15 cellular contexts compared by ENCODE assay signal in the genomic region with DNA sequence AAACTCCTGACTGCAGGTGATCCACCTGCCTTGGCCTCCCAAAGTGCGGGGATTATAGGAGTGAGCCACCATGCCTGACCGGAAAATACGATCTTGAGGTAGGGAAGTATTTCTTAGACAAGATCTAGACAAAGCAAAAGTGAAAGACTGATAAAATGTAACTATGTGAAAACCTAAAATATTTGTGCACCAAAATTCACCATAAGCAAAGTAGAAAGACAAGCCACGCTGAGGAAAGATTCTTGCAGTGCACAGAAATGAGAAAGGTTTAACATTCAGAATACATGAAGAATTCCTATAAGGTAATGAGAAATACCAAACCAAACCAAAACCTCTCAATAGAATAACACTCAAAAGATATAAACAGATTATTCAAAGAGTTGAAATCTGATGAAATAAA. TPM values are rescaled to one million over a fixed set of nuclear protein-coding genes. Genes with fewer than 3 reads are reported as not detected.
DNase-seq lines count a peak whose midpoint lies in the region; ATAC-seq and TF ChIP-seq lines count a peak whose summit lies in the region.
"Had no signal": no experiment of that assay in that cellular context is flagged by ENCODE, and none has a peak within 500 bp of the region (broad histone marks: within the 10 kb centered on the region; RNA-seq: fewer than 3 reads in every experiment).

No MANE protein-coding gene starts in this region.

- no peaks in the 10 kb centered on the region for H3K27me3 Mint-ChIP-seq in activated naive CD4-positive, alpha-beta T cell treated with anti-CD3 and anti-CD28 coated beads for 36 hours (ENCODE audit: low read depth)
- H3K27me3 Mint-ChIP-seq: CD4-positive, alpha-beta memory T cell had no signal

- no peaks in the 10 kb centered on the region for H3K27me3 ChIP-seq in esophagus muscularis mucosa
- H3K27me3 ChIP-seq in gastrocnemius medialis = no peaks in the 10 kb centered on the region
- H3K27me3 ChIP-seq in WERI-Rb-1 (ENCODE audit: insufficient read depth, low read depth, severe bottlenecking) = no peaks in the 10 kb centered on the region

- TF ChIP-seq POLR2A in esophagus muscularis mucosa (IDR thresholded peaks at IDR 0.05; ENCODE audit: low read depth) (no peak), gastrocnemius medialis (IDR thresholded peaks at IDR 0.05) (no peak)

- no peaks in the 10 kb centered on the region for H3K9me3 Mint-ChIP-seq in activated naive CD4-positive, alpha-beta T cell treated with anti-CD3 and anti-CD28 coated beads for 36 hours
- H3K9me3 Mint-ChIP-seq: CD4-positive, alpha-beta memory T cell; HFFc6 had no signal

- intact Hi-C loops in esophagus muscularis mucosa (cut with DNase I) (no loop called here), posterior vena cava (cut with DNase I) (no loop called here), gastrocnemius medialis (cut with DNase I; ENCODE audit: low total_unique reads) (no loop called here)
- intact Hi-C loops in activated naive CD4-positive, alpha-beta T cell treated with anti-CD3 and anti-CD28 coated beads for 36 hours (cut with micrococcal nuclease) = no loop called here

- H3K9me3 ChIP-seq in esophagus muscularis mucosa (no peaks in the 10 kb centered on the region), gastrocnemius medialis (no peaks in the 10 kb centered on the region), WERI-Rb-1 (ENCODE audit: severe bottlenecking) (no peaks in the 10 kb centered on the region)
- H3K9me3 ChIP-seq: HAP-1 had no signal

- TF ChIP-seq EP300 in esophagus muscularis mucosa (IDR thresholded peaks at IDR 0.05) = no peak

- WGBS in esophagus muscularis mucosa = 91% methylated on average over 4 of the region's 4 CpGs

- no peak for TF ChIP-seq CTCF in esophagus muscularis mucosa (IDR thresholded peaks at IDR 0.05)
- no peak for TF ChIP-seq CTCF in gastrocnemius medialis (IDR thresholded peaks at IDR 0.05 in 4 of 5, conservative IDR thresholded peaks at IDR 0.05 in 1 of 5)
- TF ChIP-seq CTCF in WERI-Rb-1 (IDR thresholded peaks at IDR 0.05; ENCODE audit: low read depth, low read length) = no peak

- in situ Hi-C loops in gastrocnemius medialis (cut with MboI; ENCODE audit: low sequenced_read_pairs in 4 of 4) = no loop called here

- H3K36me3 ChIP-seq in esophagus muscularis mucosa = peaks cover 11 to 30% (median 25%) of the 10 kb centered on the region in 4 donors
- peaks cover 0 to 15% of the 10 kb centered on the region in 2 donors for H3K36me3 ChIP-seq in gastrocnemius medialis
- peaks cover 5% of the 10 kb centered on the region for H3K36me3 ChIP-seq in WERI-Rb-1
- H3K36me3 ChIP-seq: HAP-1 had no signal

- H3K27ac ChIP-seq in esophagus muscularis mucosa (replicated peaks in 1 of 4) (peak overlapping the region; percentile 97 to 98 (median 98)), gastrocnemius medialis (peak overlapping the region; percentile 76 to 97 (median 90)), WERI-Rb-1 (no peak overlapping the region)

- no peaks in the 10 kb centered on the region for H3K36me3 Mint-ChIP-seq in activated naive CD4-positive, alpha-beta T cell treated with anti-CD3 and anti-CD28 coated beads for 36 hours (ENCODE audit: low read depth)
- H3K36me3 Mint-ChIP-seq: CD4-positive, alpha-beta memory T cell had no signal

- H3K4me3 Mint-ChIP-seq in activated naive CD4-positive, alpha-beta T cell treated with anti-CD3 and anti-CD28 coated beads for 36 hours = no peak overlapping the region
- H3K4me3 Mint-ChIP-seq: CD4-positive, alpha-beta memory T cell; HFFc6 had no signal

- H3K4me3 ChIP-seq in esophagus muscularis mucosa (no peak overlapping the region), gastrocnemius medialis (no peak overlapping the region), WERI-Rb-1 (ENCODE audit: low read depth, low read length) (no peak overlapping the region)
- H3K4me3 ChIP-seq: HAP-1 had no signal

- no peak for ATAC-seq in gastrocnemius medialis

- DNase-seq in esophagus muscularis mucosa (ENCODE audit: extremely low spot score) (no peak), posterior vena cava (ENCODE audit: low spot score) (peak; percentile 8), gastrocnemius medialis (no peak), GDM1 (lab: John Stamatoyannopoulos, UW) (no peak), WERI-Rb-1 (no peak)
- DNase-seq in activated naive CD4-positive, alpha-beta T cell treated with anti-CD3 and anti-CD28 coated beads for 36 hours = no peak
- DNase-seq: C1 segment of cervical spinal cord; Calu3; CD4-positive, alpha-beta memory T cell; COR-L47; DMS53; DMS79 treated with DMSO at 0.1 percent for 48 hours; GOT3; HFFc6 had no signal

- CTCF ChIA-PET in activated naive CD4-positive, alpha-beta T cell treated with anti-CD3 and anti-CD28 coated beads for 36 hours (lab: Charles Lee) = no interaction called here

- H3K4me1 ChIP-seq in esophagus muscularis mucosa (peaks cover 15 to 82% (median 66%) of the 10 kb centered on the region in 4 donors), gastrocnemius medialis (peaks cover 36 to 50% of the 10 kb centered on the region in 2 donors)

- no peak overlapping the region for H3K27ac Mint-ChIP-seq in activated naive CD4-positive, alpha-beta T cell treated with anti-CD3 and anti-CD28 coated beads for 36 hours
- H3K27ac Mint-ChIP-seq: CD4-positive, alpha-beta memory T cell; HFFc6 had no signal

- H3K4me1 Mint-ChIP-seq in activated naive CD4-positive, alpha-beta T cell treated with anti-CD3 and anti-CD28 coated beads for 36 hours (ENCODE audit: low read depth) = no peaks in the 10 kb centered on the region
- H3K4me1 Mint-ChIP-seq: CD4-positive, alpha-beta memory T cell had no signal

RNA-seq across cellular contexts. Expression of a gene that starts 35.7 kb away (rescaled TPM):
- 1,000 to 10,000 TPM; 1,866 to 2,563 (median 2,454) TPM for total RNA-seq in esophagus muscularis mucosa
- total RNA-seq in posterior vena cava = 100 to 1,000 TPM; 447 to 863 TPM
- 100 to 1,000 TPM; 200 to 308 (median 266) TPM for total RNA-seq in gastrocnemius medialis
- 1 to 10 TPM; 1.3 to 1.4 TPM for total RNA-seq in activated naive CD4-positive, alpha-beta T cell treated with anti-CD3 and anti-CD28 coated beads for 36 hours

Comparison
In these comparisons a context has a peak if more than half of its experiments do, and no peak if none do; other contexts are left out.
1. RNA of a gene that starts 35.7 kb away (total RNA-seq): 1,866 to 2,563 TPM in esophagus muscularis mucosa, 447 to 863 TPM in posterior vena cava and 200 to 308 TPM in gastrocnemius medialis; 1.3 to 1.4 TPM in activated naive CD4-positive, alpha-beta T cell treated with anti-CD3 and anti-CD28 coated beads for 36 hours; every median in the first group is over 10 times any median in the second.